Comparison of ENCODE assay signal across 2 cellular contexts in the genomic region with DNA sequence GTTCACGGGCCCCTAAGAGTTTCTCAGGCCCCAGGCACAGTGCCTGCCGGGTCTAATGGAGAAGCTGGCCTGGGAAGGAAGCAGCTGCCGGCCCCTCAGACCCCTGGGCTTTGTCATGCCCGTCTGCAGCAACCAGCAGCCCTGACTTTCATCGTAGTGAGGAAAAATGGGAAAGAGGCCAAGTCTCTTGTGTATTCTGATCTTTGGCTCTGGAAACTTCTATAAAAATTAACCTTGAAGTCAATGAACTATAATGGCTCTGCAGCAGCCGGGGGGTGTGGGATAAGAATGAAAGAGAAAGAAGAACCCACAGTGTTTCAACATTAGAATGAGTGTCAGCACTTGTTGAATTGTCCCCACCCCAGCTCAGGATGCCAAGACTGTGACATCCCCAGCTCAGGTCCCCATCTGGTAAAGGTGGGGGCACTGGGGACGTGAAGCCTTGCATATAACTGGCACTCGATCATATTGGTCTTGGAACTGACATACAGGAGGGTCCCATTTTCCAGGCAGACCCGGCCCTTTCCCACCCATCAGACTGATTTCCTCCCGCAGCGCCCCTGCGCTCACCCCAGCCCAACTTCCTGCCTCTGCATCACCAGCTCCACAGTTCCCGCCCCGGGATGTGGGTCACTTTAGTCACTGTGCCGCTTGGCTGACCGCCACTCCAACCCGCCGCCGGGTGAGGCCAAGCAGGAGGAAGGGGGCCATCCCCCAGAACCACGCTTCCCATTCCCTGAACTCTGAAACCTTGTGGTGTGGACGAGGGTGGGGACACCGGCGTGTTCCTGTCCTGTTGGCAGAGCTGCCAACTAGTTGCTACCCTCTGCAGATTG.
TF ChIP-seq lines count a peak whose summit lies in the region.

No MANE protein-coding gene starts in this region.

TF ChIP-seq in GM12878, 131 proteins besides CTCF, POLR2A, EP300 and RAD21 (continues in another document):
- TF ChIP-seq NBN (IDR thresholded peaks at IDR 0.05) (no peak), SREBF2 (IDR thresholded peaks at IDR 0.05; ENCODE audit: low read length) (no peak), NR2C1 (IDR thresholded peaks at IDR 0.05) (no peak), BHLHE40 (IDR thresholded peaks at IDR 0.05; ENCODE audit: borderline replicate concordance in 1 of 2, low read depth in 2 of 2, low read length in 1 of 2) (no peak), TCF3 (IDR thresholded peaks at IDR 0.05; ENCODE audit: borderline replicate concordance, insufficient read depth, low read depth, low read length) (no peak), CHD4 (IDR thresholded peaks at IDR 0.05) (no peak), PML (IDR thresholded peaks at IDR 0.05; ENCODE audit: low read length) (no peak), SREBF1 (IDR thresholded peaks at IDR 0.05; ENCODE audit: low read length) (no peak), IKZF2 (IDR thresholded peaks at IDR 0.05) (peak; percentile 64 to 69; a peak in 3 of 4 replicates), ZNF274 (IDR thresholded peaks at IDR 0.05; ENCODE audit: insufficient read depth, insufficient read length) (no peak), CHD2 (IDR thresholded peaks at IDR 0.05; ENCODE audit: borderline replicate concordance, low read depth, low read length) (no peak), JUND (IDR thresholded peaks at IDR 0.05; ENCODE audit: low read depth, low read length) (no peak), ZBTB40 (IDR thresholded peaks at IDR 0.05; ENCODE audit: borderline replicate concordance) (no peak), PAX8 (IDR thresholded peaks at IDR 0.05) (no peak), BMI1 (IDR thresholded peaks at IDR 0.05; ENCODE audit: borderline replicate concordance) (no peak), GATAD2B (conservative IDR thresholded peaks at IDR 0.05; ENCODE audit: low read depth) (peak; percentile 51; the same call in 1 of the 2 replicates), SPI1 (IDR thresholded peaks at IDR 0.05; ENCODE audit: borderline replicate concordance, insufficient read depth, low read depth, low read length) (no peak), JUNB (IDR thresholded peaks at IDR 0.05) (peak; percentile 19; the same call in 1 of the 2 replicates), BCL3 (IDR thresholded peaks at IDR 0.05; ENCODE audit: borderline replicate concordance, insufficient read depth, low read depth, low read length, poor library complexity, severe bottlenecking) (no peak), PAX5 (IDR thresholded peaks at IDR 0.05; ENCODE audit: borderline replicate concordance, low read depth, low read length) (peak; percentile 29; the same call in 1 of the 2 replicates)
- TF ChIP-seq, protein P1, sequence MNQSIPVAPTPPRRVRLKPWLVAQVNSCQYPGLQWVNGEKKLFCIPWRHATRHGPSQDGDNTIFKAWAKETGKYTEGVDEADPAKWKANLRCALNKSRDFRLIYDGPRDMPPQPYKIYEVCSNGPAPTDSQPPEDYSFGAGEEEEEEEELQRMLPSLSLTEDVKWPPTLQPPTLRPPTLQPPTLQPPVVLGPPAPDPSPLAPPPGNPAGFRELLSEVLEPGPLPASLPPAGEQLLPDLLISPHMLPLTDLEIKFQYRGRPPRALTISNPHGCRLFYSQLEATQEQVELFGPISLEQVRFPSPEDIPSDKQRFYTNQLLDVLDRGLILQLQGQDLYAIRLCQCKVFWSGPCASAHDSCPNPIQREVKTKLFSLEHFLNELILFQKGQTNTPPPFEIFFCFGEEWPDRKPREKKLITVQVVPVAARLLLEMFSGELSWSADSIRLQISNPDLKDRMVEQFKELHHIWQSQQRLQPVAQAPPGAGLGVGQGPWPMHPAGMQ (IDR thresholded peaks at IDR 0.05; ENCODE audit: borderline replicate concordance): no peak

TF ChIP-seq in HepG2, 621 proteins besides CTCF, POLR2A, EP300 and RAD21:
- TF ChIP-seq, protein P2, sequence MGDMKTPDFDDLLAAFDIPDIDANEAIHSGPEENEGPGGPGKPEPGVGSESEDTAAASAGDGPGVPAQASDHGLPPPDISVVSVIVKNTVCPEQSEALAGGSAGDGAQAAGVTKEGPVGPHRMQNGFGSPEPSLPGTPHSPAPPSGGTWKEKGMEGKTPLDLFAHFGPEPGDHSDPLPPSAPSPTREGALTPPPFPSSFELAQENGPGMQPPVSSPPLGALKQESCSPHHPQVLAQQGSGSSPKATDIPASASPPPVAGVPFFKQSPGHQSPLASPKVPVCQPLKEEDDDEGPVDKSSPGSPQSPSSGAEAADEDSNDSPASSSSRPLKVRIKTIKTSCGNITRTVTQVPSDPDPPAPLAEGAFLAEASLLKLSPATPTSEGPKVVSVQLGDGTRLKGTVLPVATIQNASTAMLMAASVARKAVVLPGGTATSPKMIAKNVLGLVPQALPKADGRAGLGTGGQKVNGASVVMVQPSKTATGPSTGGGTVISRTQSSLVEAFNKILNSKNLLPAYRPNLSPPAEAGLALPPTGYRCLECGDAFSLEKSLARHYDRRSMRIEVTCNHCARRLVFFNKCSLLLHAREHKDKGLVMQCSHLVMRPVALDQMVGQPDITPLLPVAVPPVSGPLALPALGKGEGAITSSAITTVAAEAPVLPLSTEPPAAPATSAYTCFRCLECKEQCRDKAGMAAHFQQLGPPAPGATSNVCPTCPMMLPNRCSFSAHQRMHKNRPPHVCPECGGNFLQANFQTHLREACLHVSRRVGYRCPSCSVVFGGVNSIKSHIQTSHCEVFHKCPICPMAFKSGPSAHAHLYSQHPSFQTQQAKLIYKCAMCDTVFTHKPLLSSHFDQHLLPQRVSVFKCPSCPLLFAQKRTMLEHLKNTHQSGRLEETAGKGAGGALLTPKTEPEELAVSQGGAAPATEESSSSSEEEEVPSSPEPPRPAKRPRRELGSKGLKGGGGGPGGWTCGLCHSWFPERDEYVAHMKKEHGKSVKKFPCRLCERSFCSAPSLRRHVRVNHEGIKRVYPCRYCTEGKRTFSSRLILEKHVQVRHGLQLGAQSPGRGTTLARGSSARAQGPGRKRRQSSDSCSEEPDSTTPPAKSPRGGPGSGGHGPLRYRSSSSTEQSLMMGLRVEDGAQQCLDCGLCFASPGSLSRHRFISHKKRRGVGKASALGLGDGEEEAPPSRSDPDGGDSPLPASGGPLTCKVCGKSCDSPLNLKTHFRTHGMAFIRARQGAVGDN (CRISPR knock-in tag; IDR thresholded peaks at IDR 0.05): peak; percentile 48
- TF ChIP-seq ZFP82 (CRISPR knock-in tag; IDR thresholded peaks at IDR 0.05; ENCODE audit: borderline replicate concordance) (peak; percentile 27; the same call in 1 of the 2 replicates), ZNF850 (CRISPR knock-in tag; conservative IDR thresholded peaks at IDR 0.05) (0 out of 2 replicates have a peak, but pooled peaks have one; percentile 48), ZBTB33 (CRISPR knock-in tag; IDR thresholded peaks at IDR 0.05) (peak; percentile 54), ZNF225 (CRISPR knock-in tag; IDR thresholded peaks at IDR 0.05) (peak; percentile 82; the same call in 1 of the 2 replicates), ZNF441 (CRISPR knock-in tag; IDR thresholded peaks at IDR 0.05; ENCODE audit: borderline replicate concordance) (no peak), GZF1 (CRISPR knock-in tag; IDR thresholded peaks at IDR 0.05) (no peak), ZFYVE20 (CRISPR knock-in tag; IDR thresholded peaks at IDR 0.05; ENCODE audit: borderline replicate concordance, low read depth) (no peak), NRL (CRISPR knock-in tag; IDR thresholded peaks at IDR 0.05; ENCODE audit: borderline replicate concordance) (0 out of 2 replicates have a peak, but pooled peaks have one; percentile 22), MTA1 (CRISPR knock-in tag; IDR thresholded peaks at IDR 0.05; ENCODE audit: borderline replicate concordance) (peak; percentile 63; the same call in 1 of the 2 replicates), DR1 (CRISPR knock-in tag; IDR thresholded peaks at IDR 0.05) (0 out of 2 replicates have a peak, but pooled peaks have one; percentile 22), ZBTB4 (CRISPR knock-in tag; IDR thresholded peaks at IDR 0.05; ENCODE audit: borderline replicate concordance) (peak; percentile 2; the same call in 1 of the 2 replicates)
